ENCODE assay signal across 10 cellular contexts in the genomic region with DNA sequence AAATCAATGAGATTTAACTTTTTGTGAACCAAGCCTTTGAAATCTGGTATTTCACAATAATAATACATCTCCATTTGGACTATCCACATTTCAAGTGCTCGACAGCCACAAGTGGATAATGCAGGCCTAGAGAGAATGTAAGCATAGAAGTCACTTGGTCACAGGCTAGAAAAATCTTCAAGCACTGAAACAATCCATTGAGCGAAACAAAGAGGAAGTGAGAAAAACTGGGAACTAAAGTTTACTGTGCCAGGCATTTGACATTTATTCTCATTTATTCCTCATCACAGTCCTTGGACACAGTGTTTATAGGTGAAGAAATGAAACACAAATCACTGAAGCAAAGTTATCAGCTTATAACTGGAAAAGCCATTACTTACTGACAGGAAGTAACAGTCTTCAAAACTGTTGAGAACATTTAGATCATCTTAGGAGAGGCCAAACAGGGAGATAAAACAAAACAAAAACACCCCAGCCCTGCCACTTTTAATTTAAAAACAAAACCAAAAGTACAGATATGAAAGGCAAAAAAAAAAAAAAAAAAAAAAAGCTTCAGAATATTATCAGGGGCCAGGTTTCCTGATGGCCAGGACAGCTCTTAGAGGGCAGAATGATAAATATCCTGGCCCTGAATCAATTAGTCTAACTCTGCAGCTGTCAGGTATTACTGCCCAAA. TPM values are rescaled to one million over a fixed set of nuclear protein-coding genes. Genes with fewer than 3 reads are reported as not detected.
DNase-seq lines count a peak whose midpoint lies in the region; ATAC-seq and TF ChIP-seq lines count a peak whose summit lies in the region.
"Had no signal": no experiment of that assay in that cellular context is flagged by ENCODE, and none has a peak within 500 bp of the region (broad histone marks: within the 10 kb centered on the region; RNA-seq: fewer than 3 reads in every experiment).

No MANE protein-coding gene starts in this region.

- TF ChIP-seq CTCF in fibroblast of villous mesenchyme (IDR thresholded peaks at IDR 0.05; ENCODE audit: insufficient read depth, low read depth, low read length) (no peak), smooth muscle cell (IDR thresholded peaks at IDR 0.05; ENCODE audit: borderline replicate concordance, insufficient read depth, poor library complexity, severe bottlenecking) (no peak), neural progenitor cell (IDR thresholded peaks at IDR 0.05) (no peak), endodermal cell (conservative IDR thresholded peaks at IDR 0.05) (no peak)

- DNase-seq in NCI-H69 (lab: John Stamatoyannopoulos, UW) = peak; percentile 39
- peak; percentile 28 for DNase-seq in fibroblast of villous mesenchyme (ENCODE audit: low read depth)
- no peak for DNase-seq in smooth muscle cell (lab: John Stamatoyannopoulos, UW; ENCODE audit: unreplicated experiment)
- no peak for DNase-seq in neural progenitor cell (ENCODE audit: low spot score)
- no peak for DNase-seq in kidney glomerular epithelial cell (lab: John Stamatoyannopoulos, UW)
- DNase-seq in endodermal cell = no peak
- DNase-seq: activated naive CD4-positive, alpha-beta T cell treated with Interleukin-2 at 50 U/mL for 16 hours had no signal

- H3K4me3 ChIP-seq in BLaER1 (no peak overlapping the region), fibroblast of villous mesenchyme (ENCODE audit: low read depth, low read length) (no peak overlapping the region), smooth muscle cell (no peak overlapping the region), neural progenitor cell (no peak overlapping the region), endodermal cell (ENCODE audit: low read length) (no peak overlapping the region)
- H3K4me3 ChIP-seq: hepatocyte had no signal

- H3K9ac ChIP-seq in BLaER1 (no peak overlapping the region), smooth muscle cell (ENCODE audit: low read depth) (no peak overlapping the region), neural progenitor cell (no peak overlapping the region), endodermal cell (ENCODE audit: extremely low read depth, low read length, poor library complexity, severe bottlenecking) (no peak overlapping the region)

- no peak overlapping the region for H3K27ac ChIP-seq in BLaER1
- H3K27ac ChIP-seq in smooth muscle cell (ENCODE audit: low read depth) = no peak overlapping the region
- H3K27ac ChIP-seq in neural progenitor cell = no peak overlapping the region
- H3K27ac ChIP-seq in endodermal cell (ENCODE audit: low read depth, low read length) = no peak overlapping the region
- H3K27ac ChIP-seq: hepatocyte had no signal

- ATAC-seq in GM18867 (IDR thresholded peaks at IDR 0.05; ENCODE audit: unreplicated experiment) = peak; percentile 65

- H3K27me3 Mint-ChIP-seq in neural progenitor cell (ENCODE audit: insufficient read depth, low read depth) (no peaks in the 10 kb centered on the region), endodermal cell (ENCODE audit: insufficient read depth) (no peaks in the 10 kb centered on the region)

- no peak overlapping the region for H2AFZ ChIP-seq in smooth muscle cell (ENCODE audit: low read depth)
- no peak overlapping the region for H2AFZ ChIP-seq in neural progenitor cell (replicated peaks)
- H2AFZ ChIP-seq: hepatocyte had no signal

- WGBS in smooth muscle cell (ENCODE audit: low lambda C conversion rate) = 90% methylated on average over 2 of the region's 2 CpGs
- WGBS in endodermal cell (ENCODE audit: insufficient coverage in 1 of 2, insufficient read length in 1 of 2), 2 experiments = 91 to 100% methylated on average over 1 to 2 of the region's 2 CpGs

- peaks cover 20% of the 10 kb centered on the region for H3K4me1 ChIP-seq in BLaER1
- H3K4me1 ChIP-seq in smooth muscle cell (ENCODE audit: low read depth) = no peaks in the 10 kb centered on the region
- no peaks in the 10 kb centered on the region for H3K4me1 ChIP-seq in neural progenitor cell
- H3K4me1 ChIP-seq in endodermal cell (ENCODE audit: control insufficient read depth, insufficient read depth, low read length) = peaks cover 3% of the 10 kb centered on the region

- H3K9me3 Mint-ChIP-seq in neural progenitor cell = no peaks in the 10 kb centered on the region
- H3K9me3 Mint-ChIP-seq in endodermal cell = no peaks in the 10 kb centered on the region

- H3K79me2 ChIP-seq in smooth muscle cell (ENCODE audit: low read depth) (no peaks in the 10 kb centered on the region), neural progenitor cell (ENCODE audit: low read depth) (no peaks in the 10 kb centered on the region)
- H3K79me2 ChIP-seq: hepatocyte had no signal

- H3K27ac Mint-ChIP-seq in neural progenitor cell = no peak overlapping the region
- no peak overlapping the region for H3K27ac Mint-ChIP-seq in endodermal cell

- H3K36me3 ChIP-seq in BLaER1 (peaks cover 55% of the 10 kb centered on the region), smooth muscle cell (ENCODE audit: low read depth) (peaks cover under 1% of the 10 kb centered on the region), neural progenitor cell (no peaks in the 10 kb centered on the region), endodermal cell (ENCODE audit: control insufficient read depth, insufficient read depth, low read length) (peaks cover 51% of the 10 kb centered on the region)

- no peaks in the 10 kb centered on the region for H3K9me3 ChIP-seq in BLaER1
- no peaks in the 10 kb centered on the region for H3K9me3 ChIP-seq in smooth muscle cell (replicated peaks; ENCODE audit: low read depth)
- H3K9me3 ChIP-seq in neural progenitor cell (ENCODE audit: low read depth) = no peaks in the 10 kb centered on the region
- no peaks in the 10 kb centered on the region for H3K9me3 ChIP-seq in endodermal cell (ENCODE audit: control insufficient read depth, low read length)

- H3K27me3 ChIP-seq in BLaER1 = no peaks in the 10 kb centered on the region
- no peaks in the 10 kb centered on the region for H3K27me3 ChIP-seq in smooth muscle cell (ENCODE audit: low read depth)
- no peaks in the 10 kb centered on the region for H3K27me3 ChIP-seq in neural progenitor cell
- no peaks in the 10 kb centered on the region for H3K27me3 ChIP-seq in endodermal cell (ENCODE audit: control insufficient read depth, insufficient read depth, low read length, poor library complexity, severe bottlenecking)
- H3K27me3 ChIP-seq: hepatocyte had no signal

- H3K4me1 Mint-ChIP-seq in neural progenitor cell (no peaks in the 10 kb centered on the region), endodermal cell (peaks cover 13% of the 10 kb centered on the region)

- H3K4me3 Mint-ChIP-seq in neural progenitor cell (no peak overlapping the region), endodermal cell (no peak overlapping the region)

- H3F3A ChIP-seq in smooth muscle cell (ENCODE audit: low read depth) (no peaks in the 10 kb centered on the region), neural progenitor cell (ENCODE audit: low read depth) (no peaks in the 10 kb centered on the region)

- H3K36me3 Mint-ChIP-seq in neural progenitor cell = peaks cover 16% of the 10 kb centered on the region
- H3K36me3 Mint-ChIP-seq in endodermal cell (ENCODE audit: low read depth) = peaks cover 53% of the 10 kb centered on the region

- H4K20me1 ChIP-seq in BLaER1 (no peaks in the 10 kb centered on the region), smooth muscle cell (ENCODE audit: low read depth) (no peaks in the 10 kb centered on the region), neural progenitor cell (ENCODE audit: low read depth) (no peaks in the 10 kb centered on the region)

- peak overlapping the region; percentile 9; the same call in 1 of the 2 replicates for H3K4me2 ChIP-seq in BLaER1
- H3K4me2 ChIP-seq in smooth muscle cell = no peak overlapping the region
- no peak overlapping the region for H3K4me2 ChIP-seq in neural progenitor cell
- H3K4me2 ChIP-seq: hepatocyte had no signal

RNA-seq across cellular contexts. Expression of a gene that starts 29.2 kb away (rescaled TPM):
- 146 and 166 TPM in 2 replicates for total RNA-seq in fibroblast of villous mesenchyme
- 61.8 and 64.9 TPM in 2 replicates for total RNA-seq in smooth muscle cell
- 31.1 and 36.4 TPM in 2 replicates for polyA plus RNA-seq in smooth muscle cell
- total RNA-seq in neural progenitor cell (ENCODE audit: low replicate concordance) = 36.0 and 41.2 TPM in 2 replicates
- 10 to 100 TPM; 46.4 to 48.1 TPM for total RNA-seq in endodermal cell
- polyA plus RNA-seq in endodermal cell (2013, experiment 1 of 2) = 42.6 TPM
- polyA plus RNA-seq in endodermal cell (2013, experiment 2 of 2) = 43.5 TPM

Comparison
In these comparisons a context has a peak if more than half of its experiments do, and no peak if none do; other contexts are left out.
1. DNase-seq: peak in NCI-H69 (single experiment) and fibroblast of villous mesenchyme (single experiment); none in smooth muscle cell (single experiment), neural progenitor cell (single experiment), kidney glomerular epithelial cell (single experiment) and endodermal cell (single experiment).